Comparison of ENCODE assay signal across 26 cellular contexts in the genomic region with DNA sequence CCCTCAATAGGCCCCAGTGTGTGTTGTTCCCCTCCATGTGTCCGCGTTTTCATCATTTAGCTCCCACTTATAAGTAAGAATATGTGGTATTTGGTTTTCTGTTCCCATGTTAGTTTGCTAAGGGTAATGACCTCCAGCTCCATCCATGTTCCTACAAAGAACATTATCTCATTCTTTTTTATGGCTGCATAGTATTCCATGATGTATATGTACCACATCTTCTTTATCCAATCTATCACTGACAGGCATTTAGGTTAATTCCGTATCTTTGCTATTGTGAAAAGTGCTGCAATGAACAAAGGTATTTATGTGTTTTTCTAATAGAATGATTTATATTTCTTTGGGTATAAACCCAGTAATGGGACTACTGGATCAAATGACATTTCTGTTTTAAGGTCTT. TPM values are rescaled to one million over a fixed set of nuclear protein-coding genes. Genes with fewer than 3 reads are reported as not detected.
DNase-seq lines count a peak whose midpoint lies in the region; ATAC-seq, FAIRE-seq and TF ChIP-seq lines count a peak whose summit lies in the region.
"Had no signal": no experiment of that assay in that cellular context is flagged by ENCODE, and none has a peak within 500 bp of the region (broad histone marks: within the 10 kb centered on the region; RNA-seq: fewer than 3 reads in every experiment).

No MANE protein-coding gene starts in this region.

- H3K27ac ChIP-seq in SK-N-SH (ENCODE audit: low read depth in 2 of 2, low read length in 1 of 2): no peak overlapping the region
- H3K27ac ChIP-seq in K562 (ENCODE audit: extremely low read depth, low read depth, low read length): no peak overlapping the region
- no peak overlapping the region for H3K27ac ChIP-seq in transverse colon
- H3K27ac ChIP-seq: 22Rv1; A549; BLaER1 treated with 17β-estradiol and CSF1 and Interleukin-3, amounts not matched to agents 10 nM and 100 nM; C4-2B had no signal

- in situ Hi-C loops in K562 (cut with MboI) (no loop called here), transverse colon (cut with MboI; ENCODE audit: low pct_ligation_motif_present in 1 of 4, low pct_unique_long_range_greater_than_20kb in 1 of 4, low sequenced_read_pairs in 3 of 4) (no loop called here)

- no peaks in the 10 kb centered on the region for H3K79me2 ChIP-seq in SK-N-SH (ENCODE audit: insufficient read depth)
- no peaks in the 10 kb centered on the region for H3K79me2 ChIP-seq in K562 (ENCODE audit: control insufficient read depth, insufficient read depth, low read length)

- no peak for TF ChIP-seq CTCF in SK-N-SH (IDR thresholded peaks at IDR 0.05)
- no peak for TF ChIP-seq CTCF in K562 (IDR thresholded peaks at IDR 0.05 in 2 of 3, conservative IDR thresholded peaks at IDR 0.05 in 1 of 3; ENCODE audit: insufficient read depth in 2 of 3, low read depth in 1 of 3, low read length in 3 of 3)
- TF ChIP-seq CTCF in transverse colon (IDR thresholded peaks at IDR 0.05): no peak

- no peak for TF ChIP-seq EP300 in SK-N-SH (IDR thresholded peaks at IDR 0.05; ENCODE audit: borderline replicate concordance in 1 of 2, low read depth in 1 of 2, low read length in 1 of 2)
- no peak for TF ChIP-seq EP300 in K562 (IDR thresholded peaks at IDR 0.05; ENCODE audit: low read length)
- no peak for TF ChIP-seq EP300 in transverse colon (IDR thresholded peaks at IDR 0.05; ENCODE audit: low read depth)

- H3K9ac ChIP-seq in SK-N-SH (no peak overlapping the region), K562 (ENCODE audit: insufficient read depth in 1 of 2, low read depth in 2 of 2, low read length in 2 of 2) (no peak overlapping the region)
- H3K9ac ChIP-seq: BLaER1 treated with 17β-estradiol and CSF1 and Interleukin-3, amounts not matched to agents 10 nM and 100 nM had no signal

- ATAC-seq in SK-N-SH treated with all-trans-retinoic acid at 6 μM for 48 hours: no peak
- ATAC-seq in K562: no peak
- no peak for ATAC-seq in left colon
- ATAC-seq: A549; CD8-positive, alpha-beta T cell; GM12878 had no signal

- TF ChIP-seq POLR2A in K562 (conservative IDR thresholded peaks at IDR 0.05) (no peak), transverse colon (IDR thresholded peaks at IDR 0.05) (no peak)

- H3K4me2 ChIP-seq in SK-N-SH: no peak overlapping the region
- no peak overlapping the region for H3K4me2 ChIP-seq in K562 (ENCODE audit: insufficient read depth, low read length)
- H3K4me2 ChIP-seq: A549; BLaER1 treated with 17β-estradiol and CSF1 and Interleukin-3, amounts not matched to agents 10 nM and 100 nM had no signal

- H3K36me3 ChIP-seq in SK-N-SH (replicated peaks in 1 of 2; ENCODE audit: control insufficient read depth in 1 of 2, insufficient read depth in 2 of 2, low read length in 1 of 2): peaks cover 34 to 41% of the 10 kb centered on the region in 2 experiments
- H3K36me3 ChIP-seq in K562 (ENCODE audit: control insufficient read depth, insufficient read depth, low read length): no peaks in the 10 kb centered on the region
- no peaks in the 10 kb centered on the region for H3K36me3 ChIP-seq in transverse colon

- H4K20me1 ChIP-seq in SK-N-SH (ENCODE audit: insufficient read depth): no peaks in the 10 kb centered on the region
- H4K20me1 ChIP-seq in K562 (replicated peaks; ENCODE audit: control insufficient read depth, insufficient read depth, low read length): no peaks in the 10 kb centered on the region
- H4K20me1 ChIP-seq: BLaER1 treated with 17β-estradiol and CSF1 and Interleukin-3, amounts not matched to agents 10 nM and 100 nM had no signal

- no peaks in the 10 kb centered on the region for H3K9me1 ChIP-seq in K562 (ENCODE audit: control insufficient read depth, insufficient read depth, low read length)

- H3F3A ChIP-seq in SK-N-SH (replicated peaks; ENCODE audit: insufficient read depth): no peaks in the 10 kb centered on the region

- H3K27me3 ChIP-seq in SK-N-SH (ENCODE audit: insufficient read depth) (no peaks in the 10 kb centered on the region), K562 (ENCODE audit: control insufficient read depth in 2 of 2, insufficient read depth in 2 of 2, low read length in 2 of 2) (no peaks in the 10 kb centered on the region), transverse colon (no peaks in the 10 kb centered on the region)
- H3K27me3 ChIP-seq: BLaER1 treated with 17β-estradiol and CSF1 and Interleukin-3, amounts not matched to agents 10 nM and 100 nM had no signal

- WGBS in SK-N-SH (ENCODE audit: low lambda C conversion rate): 96% methylated on average over 3 of the region's 3 CpGs
- WGBS in K562 (ENCODE audit: insufficient coverage, low coverage, missing lambda C conversion rate): 38% methylated on average over 1 of the region's 3 CpGs
- WGBS in transverse colon (ENCODE audit: low coverage in 1 of 2), 2 donors: 98 to 100% methylated on average over 3 of the region's 3 CpGs

- DNase-seq in SK-N-SH (no peak), HTR-8/SVneo (ENCODE audit: insufficient read length, low spot score) (no peak), K562 (ENCODE audit: extremely low read depth in 1 of 4, low spot score in 3 of 4) (no peak), transverse colon (no peak), middle frontal gyrus (ENCODE audit: extremely low spot score, low spot score) (no peak), left colon (no peak)
- DNase-seq: AML-193; Caco-2; Calu3; CD4-positive, alpha-beta T cell; CD8-positive, alpha-beta T cell; DMS 273 treated with DMSO at 0.1 percent for 48 hours; DMS153; DMS53; DMS79; DND-41; EL; GDM1 had no signal

- intact Hi-C loops in K562 (cut with micrococcal nuclease) (no loop called here), transverse colon (cut with DNase I; ENCODE audit: low total_unique reads) (no loop called here), left colon (cut with DNase I, micrococcal nuclease) (no loop called here)

- CTCF ChIA-PET in SK-N-SH (lab: Yijun Ruan, JAX): interaction anchor here (1.3 to 2.0 kb wide), 2 partner anchors 13 to 214 kb away, joined by 4 to 10 read pairs; no protein-coding TSS in a partner anchor
- CTCF ChIA-PET in K562 (lab: Yijun Ruan, JAX; ENCODE audit: low intra/inter-chr PET ratio): no interaction called here

- no peak overlapping the region for H2AFZ ChIP-seq in SK-N-SH (ENCODE audit: low read depth)
- H2AFZ ChIP-seq in K562 (ENCODE audit: low read depth, low read length): no peak overlapping the region

- no TSS peak for BruUV-seq in K562 (replicated peaks; lab: Mats Ljungman, UMichigan)

- no peaks in the 10 kb centered on the region for H3K9me2 ChIP-seq in SK-N-SH

- TF ChIP-seq RAD21 in SK-N-SH (IDR thresholded peaks at IDR 0.05; ENCODE audit: low read length) (no peak), K562 (CRISPR knock-in tag; conservative IDR thresholded peaks at IDR 0.05 in 1 of 2, IDR thresholded peaks at IDR 0.05 in 1 of 2) (no peak)

- no peaks in the 10 kb centered on the region for H3K9me3 ChIP-seq in SK-N-SH
- H3K9me3 ChIP-seq in K562 (replicated peaks; ENCODE audit: control insufficient read depth, insufficient read depth, low read depth, low read length): no peaks in the 10 kb centered on the region
- no peaks in the 10 kb centered on the region for H3K9me3 ChIP-seq in transverse colon
- H3K9me3 ChIP-seq: A549, Caco-2 had no signal

- H3K4me1 ChIP-seq in SK-N-SH (ENCODE audit: control insufficient read depth in 1 of 2, insufficient read depth in 2 of 2, low read depth in 1 of 2, low read length in 1 of 2) (no peaks in the 10 kb centered on the region; a peak in 1 of 4 replicates), K562 (replicated peaks in 1 of 2; ENCODE audit: control insufficient read depth in 2 of 2, insufficient read depth in 2 of 2, low read length in 2 of 2) (no peaks in the 10 kb centered on the region), transverse colon (no peaks in the 10 kb centered on the region)
- H3K4me1 ChIP-seq: A549; BLaER1 treated with 17β-estradiol and CSF1 and Interleukin-3, amounts not matched to agents 10 nM and 100 nM; Caco-2 had no signal

- FAIRE-seq in HTR-8/SVneo (lab: Jason Lieb, UNC) (peak; percentile 13), K562 (lab: Jason Lieb, UNC) (no peak)
- FAIRE-seq: A549, GM12892, GM18507 had no signal

- POLR2A ChIA-PET in SK-N-SH (lab: Yijun Ruan, JAX) (no interaction called here), K562 (lab: Yijun Ruan, JAX) (no interaction called here)

- H3K4me3 ChIP-seq in SK-N-SH (ENCODE audit: low read depth in 2 of 2, low read length in 1 of 2): no peak overlapping the region
- no peak overlapping the region for H3K4me3 ChIP-seq in K562
- H3K4me3 ChIP-seq in transverse colon: no peak overlapping the region
- H3K4me3 ChIP-seq: A549; BLaER1 treated with 17β-estradiol and CSF1 and Interleukin-3, amounts not matched to agents 10 nM and 100 nM; GM12878 had no signal

TF ChIP-seq in SK-N-SH treated with all-trans-retinoic acid at 6 μM for 48 hours, 23 proteins besides CTCF, POLR2A, EP300 and RAD21:
- TF ChIP-seq ZNF8 (CRISPR knock-in tag; IDR thresholded peaks at IDR 0.05) (peak; percentile 82), SNAI2 (CRISPR knock-in tag; IDR thresholded peaks at IDR 0.05) (no peak)

TF ChIP-seq in SK-N-SH, 30 proteins besides CTCF, POLR2A, EP300 and RAD21 (continues in another document):
- TF ChIP-seq FOSL2 (IDR thresholded peaks at IDR 0.05; ENCODE audit: borderline replicate concordance, low read depth): no peak
- TF ChIP-seq NRF1 (IDR thresholded peaks at IDR 0.05; ENCODE audit: low read depth, low read length): no peak

TF ChIP-seq in K562, 482 proteins besides CTCF, POLR2A, EP300 and RAD21 (continues in another document):
- TF ChIP-seq ZNF232 (CRISPR knock-in tag; IDR thresholded peaks at IDR 0.05): no peak

RNA-seq across cellular contexts. Expression of gene SLC36A4, which starts 42.1 kb away (rescaled TPM):
- 7.3 and 9.7 TPM in 2 replicates for polyA plus RNA-seq in SK-N-SH (2012; rRNA removed)
- polyA plus RNA-seq in SK-N-SH (2012; cell fraction: cytosol; rRNA removed): 13.7 and 14.3 TPM in 2 replicates
- 4.3 and 8.1 TPM in 2 replicates for polyA plus RNA-seq in SK-N-SH (2012; cell fraction: nucleus; rRNA removed)
- 3.4 and 14.9 TPM in 2 replicates for total RNA-seq in K562 (2011; cell fraction: chromatin; rRNA removed; ENCODE audit: low replicate concordance)
- 1.8 and 2.6 TPM in 2 replicates for total RNA-seq in K562 (2011; cell fraction: nucleolus; rRNA removed)
- 5.7 and 13.4 TPM in 2 replicates for total RNA-seq in K562 (2011; cell fraction: nucleoplasm; rRNA removed)
- total RNA-seq in K562 (2014; rRNA removed): 3.0 and 7.3 TPM in 2 replicates
- total RNA-seq in K562 (2014; rRNA removed; fragmentation: Illumina TruSeq; extraction: Trizol): 5.4 and 8.8 TPM in 2 replicates
- 4.7 and 4.9 TPM in 2 replicates for total RNA-seq in K562 (2015; rRNA removed; fragmentation: Illumina TruSeq; extraction: Trizol)
- total RNA-seq in K562 (2021): 6.4 and 7.3 TPM in 2 replicates
- 0.65 and 5.6 TPM in 2 replicates for polyA plus RNA-seq in K562 (2011; rRNA removed)
- polyA plus RNA-seq in K562 (2011; cell fraction: cytosol; rRNA removed): 0.32 and 1.4 TPM in 2 replicates
- polyA plus RNA-seq in K562 (2011; cell fraction: nucleus; rRNA removed): 0.46 and 2.4 TPM in 2 replicates
- 3.1 and 6.1 TPM in 2 replicates for polyA plus RNA-seq in K562 (2012)
- 7.8 and 8.0 TPM in 2 replicates for polyA plus RNA-seq in K562 (2014; fragmentation: Illumina TruSeq; extraction: Trizol)
- polyA plus RNA-seq in K562 (2014; fragmentation: Nextera tagmentation; extraction: Ambion mirVana): 1 to 10 TPM; 1.4 to 2.0 TPM
- polyA plus RNA-seq in K562 (2014; rRNA removed): 6.4 and 6.7 TPM in 2 replicates
- 1.5 and 10.3 TPM in 2 replicates for polyA minus RNA-seq in K562 (2011; rRNA and poly(A)+ RNA removed)
- polyA minus RNA-seq in K562 (2011; cell fraction: cytosol; rRNA and poly(A)+ RNA removed): 0.18 and 3.0 TPM in 2 replicates
- 0.78 and 3.2 TPM in 2 replicates for polyA minus RNA-seq in K562 (2011; cell fraction: nucleus; rRNA and poly(A)+ RNA removed)
- 10 to 100 TPM; 11.7 to 90.5 (median 31.7) TPM for total RNA-seq in transverse colon
- total RNA-seq in left colon: 10 to 100 TPM; 10.6 to 10.8 TPM
